In genomic region chr11:12674936-12675696, GRCh38 we compare ENCODE assay signal across 8 cellular contexts. TPM values are rescaled to one million over a fixed set of nuclear protein-coding genes. Genes with fewer than 3 reads are reported as not detected.
DNase-seq lines count a peak whose midpoint lies in the region; ATAC-seq, FAIRE-seq and TF ChIP-seq lines count a peak whose summit lies in the region.

No MANE protein-coding gene starts in this region.

- H2BK20ac ChIP-seq in H9 (ENCODE audit: low read depth, low read length, poor library complexity, severe bottlenecking), result no peak overlapping the region

- H3T11ph ChIP-seq in H9 (ENCODE audit: low read length), result no peak overlapping the region

- WGBS in H9 (ENCODE audit: extremely low coverage, insufficient read length, low lambda C conversion rate), result no CpG with 5 or more reads among the region's 81 CpGs

- no peaks in the 10 kb centered on the region for H4K20me1 ChIP-seq in H9 (ENCODE audit: control insufficient read depth, insufficient read depth, insufficient read length)

- H3K4me1 ChIP-seq in BE2C (no peaks in the 10 kb centered on the region; the same call in 1 of the 2 replicates), H9 (ENCODE audit: insufficient read depth, low read length) (peaks cover 4% of the 10 kb centered on the region; the same call in 1 of the 2 replicates), mucosa of rectum (ENCODE audit: control insufficient read depth in 2 of 2, insufficient read depth in 2 of 2, low read length in 2 of 2) (peaks cover 15 to 36% of the 10 kb centered on the region in 2 donors)

- no peak overlapping the region for H3K23ac ChIP-seq in H9 (ENCODE audit: insufficient read length, low read depth, low read length)

- H3K27ac Mint-ChIP-seq in H9, result peak overlapping the region; percentile 93 to 100 (median 98)

- no peak overlapping the region; the same call in 1 of the 2 replicates for H3K4ac ChIP-seq in H9 (ENCODE audit: low read depth, low read length)

- no peak overlapping the region for H3K56ac ChIP-seq in H9 (ENCODE audit: insufficient read length, low read depth, low read length)

- TF ChIP-seq CTCF in BE2C (IDR thresholded peaks at IDR 0.05; ENCODE audit: low read depth, low read length) (no peak), H9 (conservative IDR thresholded peaks at IDR 0.05) (no peak), epithelial cell of proximal tubule (conservative IDR thresholded peaks at IDR 0.05; ENCODE audit: low read depth, low read length) (no peak)

- no peak for FAIRE-seq in urothelium cell line (lab: Jason Lieb, UNC)

- H2BK15ac ChIP-seq in H9 (ENCODE audit: low read depth, low read length), result no peak overlapping the region

- H3K79me2 ChIP-seq in H9 (ENCODE audit: insufficient read depth, low read length), result peaks cover 11% of the 10 kb centered on the region

- no peak overlapping the region for H4K5ac ChIP-seq in H9 (ENCODE audit: insufficient read length, low read depth, low read length)

- H3K36me3 Mint-ChIP-seq in H9 (ENCODE audit: insufficient read depth in 1 of 3, low read depth in 3 of 3), result peaks cover 2 to 10% (median 3%) of the 10 kb centered on the region in 3 experiments; a peak in 6 of 7 replicates

- H3K9me3 ChIP-seq in BE2C (no peaks in the 10 kb centered on the region), H9 (ENCODE audit: control insufficient read depth, low read depth, low read length) (no peaks in the 10 kb centered on the region), mucosa of rectum (ENCODE audit: control insufficient read depth in 2 of 2, low read length in 2 of 2) (no peaks in the 10 kb centered on the region)

- H3K27me3 Mint-ChIP-seq in H9 (ENCODE audit: low read depth), result peaks cover 24% of the 10 kb centered on the region

- H3K27ac ChIP-seq in H9 (ENCODE audit: insufficient read length, low read depth, low read length), result no peak overlapping the region
- peak overlapping the region; percentile 93 to 95 for H3K27ac ChIP-seq in mucosa of rectum (ENCODE audit: low read depth in 2 of 2, low read length in 2 of 2)

- H3K9ac ChIP-seq in H9 (ENCODE audit: extremely low read depth, insufficient read length, low read length), result peak overlapping the region; percentile 91
- H3K9ac ChIP-seq in mucosa of rectum (ENCODE audit: low read depth in 1 of 2, low read length in 2 of 2), result peak overlapping the region; percentile 79 to 87

- H4K91ac ChIP-seq in H9 (ENCODE audit: insufficient read length, low read depth, low read length), result no peak overlapping the region

- peak overlapping the region; percentile 75 for H2BK120ac ChIP-seq in H9 (ENCODE audit: low read depth, low read length, poor library complexity, severe bottlenecking)

- peaks cover 8% of the 10 kb centered on the region for H3K23me2 ChIP-seq in H9 (ENCODE audit: insufficient read length, low read depth, low read length, poor library complexity, severe bottlenecking)

- H2AK5ac ChIP-seq in H9 (ENCODE audit: insufficient read length, low read length), result no peak overlapping the region

- H3K36me3 ChIP-seq in BE2C (peaks cover 7% of the 10 kb centered on the region), mucosa of rectum (ENCODE audit: control insufficient read depth in 2 of 2, insufficient read depth in 2 of 2, low read length in 2 of 2) (no peaks in the 10 kb centered on the region)

- peak overlapping the region; percentile 45 for H3K4me2 ChIP-seq in H9 (ENCODE audit: insufficient read depth, insufficient read length, low read length)

- no peak overlapping the region for H4K8ac ChIP-seq in H9 (replicated peaks; ENCODE audit: insufficient read length, low read depth, low read length)

- H2AFZ ChIP-seq in H9 (ENCODE audit: low read length), result no peak overlapping the region

- DNase-seq in BE2C (no peak), H9 (no peak), SK-MEL-5 (ENCODE audit: low read depth, low spot score) (peak; percentile 61), epithelial cell of proximal tubule (ENCODE audit: low read depth) (no peak), urothelium cell line (ENCODE audit: low spot score) (peak; percentile 34), ureter (ENCODE audit: low spot score) (no peak)

- H2BK12ac ChIP-seq in H9 (ENCODE audit: insufficient read length, low read depth, low read length), result no peak overlapping the region

- H3K27me3 ChIP-seq in BE2C (no peaks in the 10 kb centered on the region), H9 (ENCODE audit: insufficient read depth, low read length) (no peaks in the 10 kb centered on the region; the same call in 1 of the 2 replicates), mucosa of rectum (ENCODE audit: control insufficient read depth in 2 of 2, insufficient read depth in 2 of 2, low read length in 2 of 2) (no peaks in the 10 kb centered on the region)

- in situ Hi-C loops in SK-MEL-5 (cut with HindIII; ENCODE audit: low pct_unique_long_range_greater_than_20kb, low sequenced_read_pairs), result no loop called here

- no peak overlapping the region for H2BK5ac ChIP-seq in H9 (ENCODE audit: insufficient read length, low read length)

- H3K18ac ChIP-seq in H9 (ENCODE audit: insufficient read length, low read depth, low read length), result peak overlapping the region; percentile 72

- H3K4me1 Mint-ChIP-seq in H9, result peaks cover 45 to 53% of the 10 kb centered on the region in 2 experiments

- H3K9me3 Mint-ChIP-seq in H9, result peaks cover 0 to 2% of the 10 kb centered on the region in 2 experiments; a peak in 1 of 5 replicates

- no peaks in the 10 kb centered on the region for H3K79me1 ChIP-seq in H9 (ENCODE audit: insufficient read depth, low read depth, low read length, poor library complexity, severe bottlenecking)

- H3K4me3 Mint-ChIP-seq in H9, result peak overlapping the region; percentile 94 to 99

- ATAC-seq in GM21737 (IDR thresholded peaks at IDR 0.05; ENCODE audit: unreplicated experiment), result no peak

- peak overlapping the region; percentile 89; the same call in 1 of the 2 replicates for H3K14ac ChIP-seq in H9 (ENCODE audit: insufficient read depth, low read length)

- H3K4me3 ChIP-seq in BE2C (ENCODE audit: low read depth, low read length), result peak overlapping the region; percentile 86
- peak overlapping the region; percentile 64 for H3K4me3 ChIP-seq in epithelial cell of proximal tubule (ENCODE audit: low read depth, low read length)
- peak overlapping the region; percentile 69 to 78 for H3K4me3 ChIP-seq in mucosa of rectum (ENCODE audit: low read length in 2 of 2)

RNA-seq across cellular contexts. Expression of gene TEAD1, which starts 0.9 kb away (rescaled TPM):
- 39.2 TPM for polyA plus RNA-seq in BE2C (2012; ENCODE audit: insufficient read depth, insufficient read length, low read depth)
- 75.1 and 76.8 TPM in 2 replicates for total RNA-seq in H9 (2021)
- total RNA-seq in SK-MEL-5 (2014; rRNA removed; shearing (Covaris generic)), result 55.0 and 68.3 TPM in 2 replicates
- 49.8 and 88.0 TPM in 2 replicates for polyA plus RNA-seq in SK-MEL-5 (2015; cell fraction: cytosol; rRNA removed)
- 94.9 and 147 TPM in 2 replicates for polyA plus RNA-seq in SK-MEL-5 (2015; cell fraction: nucleus; rRNA removed)
- 61.9 and 70.2 TPM in 2 replicates for total RNA-seq in epithelial cell of proximal tubule
- total RNA-seq in ureter, result 117 TPM

Comparison
In these comparisons a context has a peak if more than half of its experiments do, and no peak if none do; other contexts are left out.
1. DNase-seq: peak in SK-MEL-5 (single experiment) and urothelium cell line (single experiment); none in BE2C (single experiment), H9 (single experiment), epithelial cell of proximal tubule (single experiment) and ureter (single experiment).
2. Peak in every context shown above with its lines, with median percentiles within 50 percentile points of each other: H3K4me3 ChIP-seq.